27 cellular contexts compared by ENCODE assay signal in the genomic region with DNA sequence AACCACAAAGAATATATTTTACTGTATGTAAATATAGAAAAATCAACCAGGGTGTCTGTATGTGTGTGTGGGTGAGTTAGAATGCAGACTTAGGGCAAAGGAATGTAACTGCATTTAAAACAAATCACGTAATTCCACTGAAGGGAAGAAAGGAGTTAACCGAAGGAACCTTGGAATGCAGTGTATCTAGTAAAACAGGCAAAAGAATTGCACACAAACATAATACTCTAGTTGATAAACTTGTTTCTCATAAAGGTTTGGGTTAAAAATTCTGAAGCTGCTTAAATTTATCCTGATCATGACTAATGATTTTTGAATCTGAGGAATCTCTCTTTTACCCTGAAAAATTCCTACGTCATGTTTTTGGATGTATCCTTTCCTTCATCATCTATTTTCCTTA.
DNase-seq lines count a peak whose midpoint lies in the region; FAIRE-seq and TF ChIP-seq lines count a peak whose summit lies in the region.
"Had no signal": no experiment of that assay in that cellular context is flagged by ENCODE, and none has a peak within 500 bp of the region (broad histone marks: within the 10 kb centered on the region; RNA-seq: fewer than 3 reads in every experiment).

No MANE protein-coding gene starts in this region.

- no peaks in the 10 kb centered on the region for H3K9me3 Mint-ChIP-seq in chondrocyte (ENCODE audit: low read depth)
- H3K9me3 Mint-ChIP-seq: activated naive CD4-positive, alpha-beta T cell treated with anti-CD3 and anti-CD28 coated beads, Interleukin-2, amount 50 U/mL, for 72 hours; activated T-helper 1 cell treated with anti-CD3 and anti-CD28 coated beads, Interleukin-12 subunit alpha, Interleukin-12 subunit beta, Interleukin-2, Interleukin-4 antibody, amounts not matched to agents 30 ng/mL and 10 ng/mL and 1 ng/mL, durations not matched to agents 14 hours and 24 hours and 36 hours; nephron had no signal

- H3K27ac Mint-ChIP-seq in chondrocyte (ENCODE audit: unreplicated experiment) = no peak overlapping the region
- H3K27ac Mint-ChIP-seq: activated CD4-positive, alpha-beta T cell treated with anti-CD3 and anti-CD28 coated beads for 36 hours; activated naive CD4-positive, alpha-beta T cell treated with anti-CD3 and anti-CD28 coated beads, Interleukin-2, amount 50 U/mL, for 72 hours; activated T-helper 1 cell treated with anti-CD3 and anti-CD28 coated beads, Interleukin-12 subunit alpha, Interleukin-12 subunit beta, Interleukin-2, Interleukin-4 antibody, amounts not matched to agents 30 ng/mL and 10 ng/mL and 1 ng/mL, durations not matched to agents 14 hours and 24 hours and 36 hours; IgD-negative memory B cell; nephron; T-cell had no signal

- peaks cover 1% of the 10 kb centered on the region for H3K36me3 Mint-ChIP-seq in chondrocyte (ENCODE audit: low read depth)
- H3K36me3 Mint-ChIP-seq: activated naive CD4-positive, alpha-beta T cell treated with anti-CD3 and anti-CD28 coated beads, Interleukin-2, amount 50 U/mL, for 72 hours; T-cell had no signal

- H3K4me3 Mint-ChIP-seq in chondrocyte (ENCODE audit: unreplicated experiment) = no peak overlapping the region
- H3K4me3 Mint-ChIP-seq: activated CD4-positive, alpha-beta T cell treated with anti-CD3 and anti-CD28 coated beads for 36 hours; activated T-helper 1 cell treated with anti-CD3 and anti-CD28 coated beads, Interleukin-12 subunit alpha, Interleukin-12 subunit beta, Interleukin-2, Interleukin-4 antibody, amounts not matched to agents 30 ng/mL and 10 ng/mL and 1 ng/mL, durations not matched to agents 14 hours and 24 hours and 36 hours; IgD-negative memory B cell; nephron; T-cell had no signal

- no peak for TF ChIP-seq CTCF in chondrocyte (IDR thresholded peaks at IDR 0.05)

- DNase-seq in EH (ENCODE audit: low read depth) (peak; percentile 80), HTR-8/SVneo (ENCODE audit: insufficient read length, low spot score) (peak; percentile 4), epithelial cell of prostate (ENCODE audit: low read depth, low spot score) (peak; percentile 2), renal cortical epithelial cell (ENCODE audit: low read depth) (peak; percentile 4), erythroblast (lab: John Stamatoyannopoulos, UW) (no peak), chondrocyte (ENCODE audit: low spot score) (no peak), kidney glomerular epithelial cell (lab: John Stamatoyannopoulos, UW) (no peak), NCI-H748 treated with DMSO at 0.1 percent for 48 hours (lab: John Stamatoyannopoulos, UW) (no peak)
- DNase-seq: activated CD4-positive, alpha-beta T cell treated with anti-CD3 and anti-CD28 coated beads for 36 hours; Caco-2; foreskin fibroblast; MG63; NCI-H1436; NCI-H2171 treated with DMSO at 0.1 percent for 48 hours; NCI-H69; posterior cingulate gyrus; Right ventricle myocardium superior; stimulated activated CD4-positive, alpha-beta T cell treated with anti-CD3 and anti-CD28 coated beads, Interleukin-4, amount 100 ng/mL, for 1 hour; stimulated activated naive CD8-positive, alpha-beta T cell treated with anti-CD3 and anti-CD28 coated beads, Interleukin-15, Interleukin-2, amounts not matched to agents 100 U/mL and 50 U/mL, for 24 hours; T-cell; thyroid gland had no signal

- no peak overlapping the region for H3K27ac ChIP-seq in epithelial cell of prostate
- H3K27ac ChIP-seq: thyroid gland had no signal

- no peaks in the 10 kb centered on the region for H3K4me1 Mint-ChIP-seq in chondrocyte (ENCODE audit: low read depth)
- H3K4me1 Mint-ChIP-seq: activated CD4-positive, alpha-beta T cell treated with anti-CD3 and anti-CD28 coated beads for 36 hours; IgD-negative memory B cell; T-cell had no signal

- no peaks in the 10 kb centered on the region for H3K27me3 Mint-ChIP-seq in chondrocyte (ENCODE audit: low read depth)

- no peak for FAIRE-seq in HTR-8/SVneo (lab: Jason Lieb, UNC)
- FAIRE-seq: colon, keratinocyte had no signal

- no peak for TF ChIP-seq POLR2A in erythroblast (IDR thresholded peaks at IDR 0.05; ENCODE audit: low read length)

Comparison
In these comparisons a context has a peak if more than half of its experiments do, and no peak if none do; other contexts are left out.
1. DNase-seq: peak in EH (single experiment), HTR-8/SVneo (single experiment), epithelial cell of prostate (single experiment) and renal cortical epithelial cell (single experiment); none in erythroblast (0 of 2), chondrocyte (single experiment), kidney glomerular epithelial cell (single experiment) and NCI-H748 treated with DMSO at 0.1 percent for 48 hours (single experiment).